1 cellular context compared by ENCODE assay signal in the genomic region with DNA sequence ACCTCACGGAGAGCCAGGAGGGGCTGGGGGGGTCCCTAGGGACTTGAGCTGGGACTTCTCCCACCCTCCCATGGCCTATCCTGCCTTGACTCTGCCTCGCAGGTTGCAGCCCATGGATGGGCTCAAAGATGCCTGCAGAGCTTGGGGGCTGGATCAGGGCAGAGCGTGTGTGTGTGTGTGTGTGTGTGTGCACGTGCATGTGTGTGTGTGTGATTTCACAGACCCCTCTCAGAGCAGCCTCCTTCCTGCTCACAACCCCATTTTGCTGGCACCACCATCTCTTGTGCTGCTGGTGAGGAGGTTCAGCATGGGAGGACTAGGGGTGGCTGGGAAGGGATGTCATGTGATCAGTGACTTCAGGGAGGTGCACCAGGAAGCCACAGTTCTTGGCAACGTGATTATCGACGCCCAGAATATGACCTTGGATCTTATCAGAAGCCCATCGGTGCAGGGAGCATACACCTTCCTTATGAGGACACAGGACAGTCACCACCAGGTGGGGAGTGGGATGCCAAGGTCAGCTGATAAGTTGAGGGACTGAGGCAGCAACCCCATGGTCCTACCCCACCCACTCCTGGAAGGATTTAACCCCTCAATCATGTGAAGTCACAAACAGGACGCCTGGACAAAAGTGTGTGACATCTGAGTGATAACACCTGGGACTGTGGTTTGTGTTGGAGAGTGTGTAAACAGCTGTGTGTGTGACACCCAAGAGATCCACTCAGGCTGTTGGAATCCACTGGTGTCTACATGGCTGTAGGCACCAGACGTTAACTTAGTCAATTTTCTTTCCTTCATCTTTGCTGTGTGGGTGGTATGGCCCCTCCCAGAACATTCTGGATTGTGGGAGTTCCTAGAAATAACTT.
TF ChIP-seq lines count a peak whose summit lies in the region.

No MANE protein-coding gene starts in this region.

TF ChIP-seq in HepG2, 621 proteins besides CTCF, POLR2A, EP300 and RAD21 (continued from another document and continues in another):
- no peak for TF ChIP-seq ZBTB44 (CRISPR knock-in tag; IDR thresholded peaks at IDR 0.05)
- no peak for TF ChIP-seq MED8 (CRISPR knock-in tag; IDR thresholded peaks at IDR 0.05; ENCODE audit: insufficient replicate concordance)
- TF ChIP-seq HNF4A (CRISPR knock-in tag; IDR thresholded peaks at IDR 0.05): peak; percentile 23; the same call in 1 of the 2 replicates
- no peak for TF ChIP-seq ARNT2 (CRISPR knock-in tag; IDR thresholded peaks at IDR 0.05; ENCODE audit: low read depth)
- peak; percentile 60; the same call in 1 of the 2 replicates for TF ChIP-seq ZBTB7A (CRISPR knock-in tag; IDR thresholded peaks at IDR 0.05)
- TF ChIP-seq, protein P1, sequence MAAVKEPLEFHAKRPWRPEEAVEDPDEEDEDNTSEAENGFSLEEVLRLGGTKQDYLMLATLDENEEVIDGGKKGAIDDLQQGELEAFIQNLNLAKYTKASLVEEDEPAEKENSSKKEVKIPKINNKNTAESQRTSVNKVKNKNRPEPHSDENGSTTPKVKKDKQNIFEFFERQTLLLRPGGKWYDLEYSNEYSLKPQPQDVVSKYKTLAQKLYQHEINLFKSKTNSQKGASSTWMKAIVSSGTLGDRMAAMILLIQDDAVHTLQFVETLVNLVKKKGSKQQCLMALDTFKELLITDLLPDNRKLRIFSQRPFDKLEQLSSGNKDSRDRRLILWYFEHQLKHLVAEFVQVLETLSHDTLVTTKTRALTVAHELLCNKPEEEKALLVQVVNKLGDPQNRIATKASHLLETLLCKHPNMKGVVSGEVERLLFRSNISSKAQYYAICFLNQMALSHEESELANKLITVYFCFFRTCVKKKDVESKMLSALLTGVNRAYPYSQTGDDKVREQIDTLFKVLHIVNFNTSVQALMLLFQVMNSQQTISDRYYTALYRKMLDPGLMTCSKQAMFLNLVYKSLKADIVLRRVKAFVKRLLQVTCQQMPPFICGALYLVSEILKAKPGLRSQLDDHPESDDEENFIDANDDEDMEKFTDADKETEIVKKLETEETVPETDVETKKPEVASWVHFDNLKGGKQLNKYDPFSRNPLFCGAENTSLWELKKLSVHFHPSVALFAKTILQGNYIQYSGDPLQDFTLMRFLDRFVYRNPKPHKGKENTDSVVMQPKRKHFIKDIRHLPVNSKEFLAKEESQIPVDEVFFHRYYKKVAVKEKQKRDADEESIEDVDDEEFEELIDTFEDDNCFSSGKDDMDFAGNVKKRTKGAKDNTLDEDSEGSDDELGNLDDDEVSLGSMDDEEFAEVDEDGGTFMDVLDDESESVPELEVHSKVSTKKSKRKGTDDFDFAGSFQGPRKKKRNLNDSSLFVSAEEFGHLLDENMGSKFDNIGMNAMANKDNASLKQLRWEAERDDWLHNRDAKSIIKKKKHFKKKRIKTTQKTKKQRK (IDR thresholded peaks at IDR 0.05; ENCODE audit: low read length): no peak
- no peak for TF ChIP-seq ZNF775 (CRISPR knock-in tag; IDR thresholded peaks at IDR 0.05; ENCODE audit: borderline replicate concordance)
- TF ChIP-seq NFKBIZ (CRISPR knock-in tag; IDR thresholded peaks at IDR 0.05): no peak
- TF ChIP-seq ZNF142 (CRISPR knock-in tag; IDR thresholded peaks at IDR 0.05): no peak
- no peak for TF ChIP-seq CCDC6 (CRISPR knock-in tag; IDR thresholded peaks at IDR 0.05)
- TF ChIP-seq RARA (CRISPR knock-in tag; IDR thresholded peaks at IDR 0.05): 0 out of 2 replicates have a peak, but pooled peaks have one; percentile 13
- TF ChIP-seq ZMYM3 (CRISPR knock-in tag; IDR thresholded peaks at IDR 0.05): 0 out of 2 replicates have a peak, but pooled peaks have one; percentile 9
- TF ChIP-seq TARDBP (CRISPR knock-in tag; IDR thresholded peaks at IDR 0.05): no peak
- no peak for TF ChIP-seq SNRNP70 (IDR thresholded peaks at IDR 0.05; ENCODE audit: low read depth, low read length)
- TF ChIP-seq SALL2 (CRISPR knock-in tag; IDR thresholded peaks at IDR 0.05): no peak
- no peak for TF ChIP-seq PRDM15 (CRISPR knock-in tag; IDR thresholded peaks at IDR 0.05)
- no peak for TF ChIP-seq ZNF12 (CRISPR knock-in tag; IDR thresholded peaks at IDR 0.05)
- TF ChIP-seq ZNF543 (CRISPR knock-in tag; IDR thresholded peaks at IDR 0.05): no peak
- no peak for TF ChIP-seq HOXD1 (CRISPR knock-in tag; IDR thresholded peaks at IDR 0.05)
- TF ChIP-seq ZNF598 (CRISPR knock-in tag; IDR thresholded peaks at IDR 0.05; ENCODE audit: borderline replicate concordance): no peak
- TF ChIP-seq ZNF180 (CRISPR knock-in tag; IDR thresholded peaks at IDR 0.05; ENCODE audit: borderline replicate concordance, low read depth): no peak
- TF ChIP-seq ZNF264 (CRISPR knock-in tag; IDR thresholded peaks at IDR 0.05): no peak
- TF ChIP-seq HIVEP1 (CRISPR knock-in tag; IDR thresholded peaks at IDR 0.05): no peak
- peak; percentile 56; the same call in 1 of the 2 replicates for TF ChIP-seq KDM5B (CRISPR knock-in tag; IDR thresholded peaks at IDR 0.05; ENCODE audit: borderline replicate concordance)
- no peak for TF ChIP-seq ZNF883 (CRISPR knock-in tag; IDR thresholded peaks at IDR 0.05; ENCODE audit: not compliant biosample characterization)
- TF ChIP-seq ZNF263 (CRISPR knock-in tag; IDR thresholded peaks at IDR 0.05): peak; percentile 35; the same call in 1 of the 2 replicates
- TF ChIP-seq ZSCAN21 (CRISPR knock-in tag; IDR thresholded peaks at IDR 0.05; ENCODE audit: borderline replicate concordance): 0 out of 2 replicates have a peak, but pooled peaks have one; percentile 28
- TF ChIP-seq ZNF720 (CRISPR knock-in tag; IDR thresholded peaks at IDR 0.05): no peak
- TF ChIP-seq JUNB (CRISPR knock-in tag; IDR thresholded peaks at IDR 0.05; ENCODE audit: borderline replicate concordance): no peak
- no peak for TF ChIP-seq HNRNPH1 (optimal IDR thresholded peaks at IDR 0.05; ENCODE audit: low read depth, low read length)
- no peak for TF ChIP-seq ZNF589 (CRISPR knock-in tag; conservative IDR thresholded peaks at IDR 0.05)
- no peak for TF ChIP-seq MED1 (CRISPR knock-in tag; IDR thresholded peaks at IDR 0.05)
- TF ChIP-seq, protein P2, sequence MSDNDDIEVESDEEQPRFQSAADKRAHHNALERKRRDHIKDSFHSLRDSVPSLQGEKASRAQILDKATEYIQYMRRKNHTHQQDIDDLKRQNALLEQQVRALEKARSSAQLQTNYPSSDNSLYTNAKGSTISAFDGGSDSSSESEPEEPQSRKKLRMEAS (IDR thresholded peaks at IDR 0.05): peak; percentile 40; the same call in 1 of the 2 replicates
- no peak for TF ChIP-seq SATB2 (CRISPR knock-in tag; IDR thresholded peaks at IDR 0.05)
- TF ChIP-seq BHLHE40 (IDR thresholded peaks at IDR 0.05; ENCODE audit: low read length): peak; percentile 63; the same call in 1 of the 2 replicates
- TF ChIP-seq, protein P3, sequence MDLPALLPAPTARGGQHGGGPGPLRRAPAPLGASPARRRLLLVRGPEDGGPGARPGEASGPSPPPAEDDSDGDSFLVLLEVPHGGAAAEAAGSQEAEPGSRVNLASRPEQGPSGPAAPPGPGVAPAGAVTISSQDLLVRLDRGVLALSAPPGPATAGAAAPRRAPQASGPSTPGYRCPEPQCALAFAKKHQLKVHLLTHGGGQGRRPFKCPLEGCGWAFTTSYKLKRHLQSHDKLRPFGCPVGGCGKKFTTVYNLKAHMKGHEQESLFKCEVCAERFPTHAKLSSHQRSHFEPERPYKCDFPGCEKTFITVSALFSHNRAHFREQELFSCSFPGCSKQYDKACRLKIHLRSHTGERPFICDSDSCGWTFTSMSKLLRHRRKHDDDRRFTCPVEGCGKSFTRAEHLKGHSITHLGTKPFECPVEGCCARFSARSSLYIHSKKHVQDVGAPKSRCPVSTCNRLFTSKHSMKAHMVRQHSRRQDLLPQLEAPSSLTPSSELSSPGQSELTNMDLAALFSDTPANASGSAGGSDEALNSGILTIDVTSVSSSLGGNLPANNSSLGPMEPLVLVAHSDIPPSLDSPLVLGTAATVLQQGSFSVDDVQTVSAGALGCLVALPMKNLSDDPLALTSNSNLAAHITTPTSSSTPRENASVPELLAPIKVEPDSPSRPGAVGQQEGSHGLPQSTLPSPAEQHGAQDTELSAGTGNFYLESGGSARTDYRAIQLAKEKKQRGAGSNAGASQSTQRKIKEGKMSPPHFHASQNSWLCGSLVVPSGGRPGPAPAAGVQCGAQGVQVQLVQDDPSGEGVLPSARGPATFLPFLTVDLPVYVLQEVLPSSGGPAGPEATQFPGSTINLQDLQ (CRISPR knock-in tag; IDR thresholded peaks at IDR 0.05): no peak
- no peak for TF ChIP-seq MTA1 (CRISPR knock-in tag; IDR thresholded peaks at IDR 0.05; ENCODE audit: borderline replicate concordance)
- TF ChIP-seq ETS1 (CRISPR knock-in tag; IDR thresholded peaks at IDR 0.05): no peak
- peak; percentile 41; the same call in 1 of the 2 replicates for TF ChIP-seq HOXA3 (CRISPR knock-in tag; IDR thresholded peaks at IDR 0.05)
- no peak for TF ChIP-seq ZMYM2 (CRISPR knock-in tag; IDR thresholded peaks at IDR 0.05)
- TF ChIP-seq RXRB (CRISPR knock-in tag; IDR thresholded peaks at IDR 0.05; ENCODE audit: borderline replicate concordance): no peak
- TF ChIP-seq ZNF160 (CRISPR knock-in tag; IDR thresholded peaks at IDR 0.05): no peak
- TF ChIP-seq ZNF749 (CRISPR knock-in tag; IDR thresholded peaks at IDR 0.05; ENCODE audit: borderline replicate concordance): no peak
